8 cellular contexts compared by ENCODE assay signal in the genomic region with DNA sequence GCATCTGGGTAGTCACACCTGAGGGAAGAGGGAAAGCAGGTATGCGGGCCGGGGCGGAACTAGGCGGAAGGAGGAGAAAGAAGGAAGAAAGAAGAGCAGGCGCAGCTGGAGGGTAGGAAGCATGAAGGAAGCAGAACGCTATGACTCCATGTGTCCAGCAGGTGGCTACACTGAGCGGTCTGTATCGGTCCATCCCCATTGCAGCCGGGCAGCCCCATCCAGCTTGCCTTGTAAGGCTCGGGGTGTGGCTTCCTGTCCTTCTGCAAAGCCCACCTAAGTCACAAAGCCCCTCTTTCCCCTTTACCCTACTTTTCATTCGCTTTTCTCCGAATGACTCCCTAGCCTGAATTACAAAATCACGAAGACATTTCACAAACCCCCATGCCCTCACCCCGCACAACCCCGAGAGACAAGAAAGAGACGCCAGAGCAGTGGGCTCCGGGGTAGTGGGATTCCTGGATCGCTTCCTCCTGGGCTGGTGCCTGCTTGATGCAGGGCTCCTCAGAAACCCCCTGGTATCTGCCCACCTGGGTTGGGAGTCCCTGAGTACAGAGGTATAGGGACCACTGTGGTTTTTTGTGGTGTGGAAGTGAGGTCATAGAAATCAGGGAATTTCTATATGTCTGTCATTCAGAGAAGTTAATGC. TPM values are rescaled to one million over a fixed set of nuclear protein-coding genes. Genes with fewer than 3 reads are reported as not detected.
DNase-seq lines count a peak whose midpoint lies in the region; ATAC-seq and TF ChIP-seq lines count a peak whose summit lies in the region.

No MANE protein-coding gene starts in this region.

- H3K36me3 Mint-ChIP-seq in activated CD8-positive, alpha-beta memory T cell treated with anti-CD3 and anti-CD28 coated beads, Interleukin-2, amount 10 ng/mL, durations not matched to agents 7 days and 5 days: no peaks in the 10 kb centered on the region
- H3K36me3 Mint-ChIP-seq in stimulated activated effector memory CD8-positive, alpha-beta T cell treated with anti-CD3 and anti-CD28 coated beads, Interleukin-12 subunit alpha, Interleukin-12 subunit beta, amount 100 ng/mL, for 72 hours: peaks cover 8% of the 10 kb centered on the region

- H3K4me3 ChIP-seq in AG09309 (ENCODE audit: control insufficient read depth, low read depth, low read length) (no peak overlapping the region), epithelial cell of esophagus (ENCODE audit: low read length) (no peak overlapping the region)

- CTCF ChIA-PET in activated CD8-positive, alpha-beta memory T cell treated with anti-CD3 and anti-CD28 coated beads, Interleukin-2, amount 10 ng/mL, durations not matched to agents 7 days and 5 days (lab: Charles Lee): interaction anchor here (0.6 to 3.8 kb wide), 22 partner anchors 10 to 499 kb away, joined by 3 to 36 read pairs (median 4); a partner anchor contains a TSS

- peak; percentile 24 for DNase-seq in AG09309 (ENCODE audit: low read depth)
- peak; percentile 44 for DNase-seq in NCI-H774 (lab: John Stamatoyannopoulos, UW)
- DNase-seq in activated CD8-positive, alpha-beta memory T cell treated with anti-CD3 and anti-CD28 coated beads, Interleukin-2, amount 10 ng/mL, durations not matched to agents 7 days and 5 days: peak; percentile 75
- DNase-seq in epithelial cell of esophagus (ENCODE audit: low read depth): peak; percentile 72
- peak; percentile 68 for DNase-seq in myocyte (ENCODE audit: low read depth)
- DNase-seq in stimulated activated effector memory CD8-positive, alpha-beta T cell treated with anti-CD3 and anti-CD28 coated beads, Interleukin-12 subunit alpha, Interleukin-12 subunit beta, amount 100 ng/mL, for 72 hours (ENCODE audit: low spot score in 2 of 2): peak; percentile 40 to 77

- no peaks in the 10 kb centered on the region for H3K27me3 Mint-ChIP-seq in activated CD8-positive, alpha-beta memory T cell treated with anti-CD3 and anti-CD28 coated beads, Interleukin-2, amount 10 ng/mL, durations not matched to agents 7 days and 5 days

- peak; percentile 62 for ATAC-seq in GM18861 (IDR thresholded peaks at IDR 0.05; ENCODE audit: unreplicated experiment)
- ATAC-seq in HG03280 (IDR thresholded peaks at IDR 0.05; ENCODE audit: unreplicated experiment): peak; percentile 83
- ATAC-seq in activated CD8-positive, alpha-beta memory T cell treated with anti-CD3 and anti-CD28 coated beads, Interleukin-2, amount 10 ng/mL, durations not matched to agents 7 days and 5 days: peak; percentile 89
- peak; percentile 81 for ATAC-seq in stimulated activated effector memory CD8-positive, alpha-beta T cell treated with anti-CD3 and anti-CD28 coated beads, Interleukin-12 subunit alpha, Interleukin-12 subunit beta, amount 100 ng/mL, for 72 hours

- no peaks in the 10 kb centered on the region for H3K9me3 Mint-ChIP-seq in activated CD8-positive, alpha-beta memory T cell treated with anti-CD3 and anti-CD28 coated beads, Interleukin-2, amount 10 ng/mL, durations not matched to agents 7 days and 5 days (ENCODE audit: low read depth)
- H3K9me3 Mint-ChIP-seq in stimulated activated effector memory CD8-positive, alpha-beta T cell treated with anti-CD3 and anti-CD28 coated beads, Interleukin-12 subunit alpha, Interleukin-12 subunit beta, amount 100 ng/mL, for 72 hours: no peaks in the 10 kb centered on the region

- TF ChIP-seq CTCF in AG09309 (IDR thresholded peaks at IDR 0.05; ENCODE audit: control insufficient read depth, insufficient read depth, low read depth, low read length, missing control alignments): peak; percentile 89
- peak; percentile 91 for TF ChIP-seq CTCF in epithelial cell of esophagus (IDR thresholded peaks at IDR 0.05; ENCODE audit: insufficient read depth, low read depth, low read length, missing control alignments)

- H3K4me1 Mint-ChIP-seq in activated CD8-positive, alpha-beta memory T cell treated with anti-CD3 and anti-CD28 coated beads, Interleukin-2, amount 10 ng/mL, durations not matched to agents 7 days and 5 days: peaks cover 12% of the 10 kb centered on the region
- H3K4me1 Mint-ChIP-seq in stimulated activated effector memory CD8-positive, alpha-beta T cell treated with anti-CD3 and anti-CD28 coated beads, Interleukin-12 subunit alpha, Interleukin-12 subunit beta, amount 100 ng/mL, for 72 hours: peaks cover 17% of the 10 kb centered on the region

- no peak overlapping the region for H3K27ac Mint-ChIP-seq in activated CD8-positive, alpha-beta memory T cell treated with anti-CD3 and anti-CD28 coated beads, Interleukin-2, amount 10 ng/mL, durations not matched to agents 7 days and 5 days
- H3K27ac Mint-ChIP-seq in stimulated activated effector memory CD8-positive, alpha-beta T cell treated with anti-CD3 and anti-CD28 coated beads, Interleukin-12 subunit alpha, Interleukin-12 subunit beta, amount 100 ng/mL, for 72 hours: peak overlapping the region; percentile 1

- H3K4me3 Mint-ChIP-seq in activated CD8-positive, alpha-beta memory T cell treated with anti-CD3 and anti-CD28 coated beads, Interleukin-2, amount 10 ng/mL, durations not matched to agents 7 days and 5 days: no peak overlapping the region
- peak overlapping the region; percentile 41 for H3K4me3 Mint-ChIP-seq in stimulated activated effector memory CD8-positive, alpha-beta T cell treated with anti-CD3 and anti-CD28 coated beads, Interleukin-12 subunit alpha, Interleukin-12 subunit beta, amount 100 ng/mL, for 72 hours

RNA-seq across cellular contexts. Expression of a gene that starts 39.9 kb away (rescaled TPM):
- total RNA-seq in activated CD8-positive, alpha-beta memory T cell treated with anti-CD3 and anti-CD28 coated beads, Interleukin-2, amount 10 ng/mL, durations not matched to agents 7 days and 5 days: 10 to 100 TPM; 35.2 to 40.2 TPM
- 9.4 and 11.4 TPM in 2 replicates for total RNA-seq in myocyte
- polyA plus RNA-seq in myocyte (2012): 7.5 TPM

RNA-seq across cellular contexts. Expression of a gene that starts 55.0 kb away (rescaled TPM):
- total RNA-seq in activated CD8-positive, alpha-beta memory T cell treated with anti-CD3 and anti-CD28 coated beads, Interleukin-2, amount 10 ng/mL, durations not matched to agents 7 days and 5 days: 10 to 100 TPM; 66.6 to 72.1 TPM
- 68.8 and 83.5 TPM in 2 replicates for total RNA-seq in myocyte
- 44.6 TPM for polyA plus RNA-seq in myocyte (2012)

RNA-seq across cellular contexts. Expression of a gene that starts 58.8 kb away (rescaled TPM):
- total RNA-seq in activated CD8-positive, alpha-beta memory T cell treated with anti-CD3 and anti-CD28 coated beads, Interleukin-2, amount 10 ng/mL, durations not matched to agents 7 days and 5 days: not detected
- total RNA-seq in myocyte: not detected in 2 replicates
- polyA plus RNA-seq in myocyte (2012): not detected

Comparison
In these comparisons a context has a peak if more than half of its experiments do, and no peak if none do; other contexts are left out.
1. DNase-seq: peak in every context shown above with its lines; median percentile 75 in activated CD8-positive, alpha-beta memory T cell treated with anti-CD3 and anti-CD28 coated beads, Interleukin-2, amount 10 ng/mL, durations not matched to agents 7 days and 5 days; 72 in epithelial cell of esophagus; 68 in myocyte; 58 in stimulated activated effector memory CD8-positive, alpha-beta T cell treated with anti-CD3 and anti-CD28 coated beads, Interleukin-12 subunit alpha, Interleukin-12 subunit beta, amount 100 ng/mL, for 72 hours; 44 in NCI-H774; 24 in AG09309.